8 cellular contexts compared by ENCODE assay signal in genomic region chr14:49769171-49769570, GRCh38. TPM values are rescaled to one million over a fixed set of nuclear protein-coding genes. Genes with fewer than 3 reads are reported as not detected.
A peak's percentile ranks its signal among the peaks of the same experiment; 100 is the strongest.
DNase-seq lines count a peak whose midpoint lies in the region; ATAC-seq and TF ChIP-seq lines count a peak whose summit lies in the region.

No MANE protein-coding gene starts in this region.

- H2AFZ ChIP-seq in IMR-90 (replicated peaks; ENCODE audit: low read length, poor library complexity), result no peak overlapping the region

- no peak for TF ChIP-seq RAD21 in IMR-90 (IDR thresholded peaks at IDR 0.05; ENCODE audit: low read length)

- H3K27me3 ChIP-seq in BE2C (no peaks in the 10 kb centered on the region), IMR-90 (ENCODE audit: control insufficient read depth, insufficient read depth, low read length) (no peaks in the 10 kb centered on the region), left lung (no peaks in the 10 kb centered on the region), tibial nerve (no peaks in the 10 kb centered on the region)

- H2BK5ac ChIP-seq in IMR-90 (ENCODE audit: low read depth, low read length, poor library complexity, severe bottlenecking), result peak overlapping the region; percentile 94

- no peak for DNase-seq in BE2C
- DNase-seq in IMR-90, result peak; percentile 52
- peak; percentile 79 for DNase-seq in astrocyte of the hippocampus (ENCODE audit: low read depth, low spot score)
- DNase-seq in left lung, result no peak
- no peak for DNase-seq in tibial nerve (ENCODE audit: low spot score in 2 of 2)
- no peak for DNase-seq in stimulated activated CD4-positive, alpha-beta T cell treated with anti-CD3 and anti-CD28 coated beads, Interleukin-2, amount 100 ng/mL, for 24 hours
- DNase-seq in cerebellar cortex (ENCODE audit: low spot score), result no peak

- H3K23ac ChIP-seq in IMR-90 (ENCODE audit: low read depth, low read length), result peak overlapping the region; percentile 94

- peaks cover 17 to 30% of the 10 kb centered on the region in 2 experiments for H3K79me1 ChIP-seq in IMR-90 (ENCODE audit: low read depth in 1 of 2, low read length in 2 of 2)

- H3K4ac ChIP-seq in IMR-90 (ENCODE audit: low read depth, low read length), result peak overlapping the region; percentile 98

- no TSS peak for BruUV-seq in IMR-90 (replicated peaks; lab: Mats Ljungman, UMichigan)

- peak overlapping the region; percentile 85 for H3K27ac ChIP-seq in IMR-90 (ENCODE audit: insufficient read depth, low read length)
- peak overlapping the region; percentile 94 to 99 for H3K27ac ChIP-seq in left lung
- H3K27ac ChIP-seq in tibial nerve, result peak overlapping the region; percentile 91 to 99 (median 96)

- TF ChIP-seq POLR2A in IMR-90 (IDR thresholded peaks at IDR 0.05; ENCODE audit: low read depth, low read length) (no peak), tibial nerve (IDR thresholded peaks at IDR 0.05) (no peak)

- WGBS in IMR-90 (ENCODE audit: extremely low coverage in 2 of 2, insufficient read length in 1 of 2), 2 experiments, result no CpG with 5 or more reads among the region's 6 CpGs
- 8 to 14% methylated on average over 6 of the region's 6 CpGs for WGBS in tibial nerve, 2 donors

- dilution Hi-C loops in IMR-90 (cut with HindIII; ENCODE audit: low sequenced_read_pairs, unreplicated experiment), result no loop called here

- in situ Hi-C loops in IMR-90 (cut with MboI; ENCODE audit: low sequenced_read_pairs), result loop anchor here (5.0 to 25.0 kb wide), 3 partner anchors 77 to 307 kb away; partner anchors contain the start of genes DNAAF2 and KLHDC1

- H3K4me1 ChIP-seq in BE2C (no peaks in the 10 kb centered on the region), IMR-90 (ENCODE audit: control insufficient read depth, insufficient read depth, low read length) (peaks cover 9% of the 10 kb centered on the region), left lung (peaks cover 9 to 38% of the 10 kb centered on the region in 2 donors), tibial nerve (peaks cover 0 to 37% (median 29%) of the 10 kb centered on the region in 4 donors)

- CTCF ChIA-PET in IMR-90 (lab: Yijun Ruan, JAX), result no interaction called here

- peak overlapping the region; percentile 70 to 91; a peak in 2 of 4 replicates for H4K8ac ChIP-seq in IMR-90 (ENCODE audit: low read depth in 2 of 2, low read length in 2 of 2)

- H2BK20ac ChIP-seq in IMR-90 (ENCODE audit: low read depth, low read length), result no peak overlapping the region

- POLR2A ChIA-PET in IMR-90 (lab: Charles Lee; ENCODE audit: unreplicated experiment), result interaction anchor here (0.5 to 1.0 kb wide), 4 partner anchors 23 to 434 kb away, joined by 4 to 9 read pairs (median 4); partner anchors contain the start of gene DNAAF2

- H4K5ac ChIP-seq in IMR-90 (ENCODE audit: low read depth, low read length), result peak overlapping the region; percentile 11; the same call in 1 of the 2 replicates

- H3K9me3 ChIP-seq in BE2C, result no peaks in the 10 kb centered on the region
- H3K9me3 ChIP-seq in IMR-90 (ENCODE audit: control insufficient read depth, insufficient read depth, low read length), result no peaks in the 10 kb centered on the region
- H3K9me3 ChIP-seq in left lung, result no peaks in the 10 kb centered on the region
- H3K9me3 ChIP-seq in tibial nerve, result no peaks in the 10 kb centered on the region

- H3K36me3 ChIP-seq in BE2C (no peaks in the 10 kb centered on the region), IMR-90 (ENCODE audit: control insufficient read depth, insufficient read depth, low read length) (0 out of 2 replicates have a peak, but pooled peaks cover 2% of the 10 kb centered on the region), left lung (peaks cover 0 to 19% of the 10 kb centered on the region in 2 donors), tibial nerve (peaks cover 0 to 17% (median 0%) of the 10 kb centered on the region in 3 donors)

- no peak overlapping the region for H3K18ac ChIP-seq in IMR-90 (ENCODE audit: low read depth, low read length)

- peak overlapping the region; percentile 93 for H3K4me2 ChIP-seq in IMR-90 (ENCODE audit: low read depth, low read length)

- H4K91ac ChIP-seq in IMR-90 (ENCODE audit: insufficient read depth, low read depth, low read length), result peak overlapping the region; percentile 96; the same call in 1 of the 2 replicates

- peaks cover 5% of the 10 kb centered on the region for H3K9me1 ChIP-seq in IMR-90 (ENCODE audit: insufficient read depth, low read length)

- peak overlapping the region; percentile 88 for H3K14ac ChIP-seq in IMR-90 (replicated peaks; ENCODE audit: low read depth, low read length)

- H2AK5ac ChIP-seq in IMR-90 (ENCODE audit: low read depth, low read length), result no peak overlapping the region

- H4K20me1 ChIP-seq in IMR-90 (ENCODE audit: insufficient read depth, low read length), result peaks cover 11% of the 10 kb centered on the region

- peak overlapping the region; percentile 0 for H2AK9ac ChIP-seq in IMR-90 (replicated peaks; ENCODE audit: low read depth, low read length, poor library complexity)

- TF ChIP-seq CTCF in BE2C (IDR thresholded peaks at IDR 0.05; ENCODE audit: low read depth, low read length), result no peak
- TF ChIP-seq CTCF in IMR-90 (conservative IDR thresholded peaks at IDR 0.05; ENCODE audit: low read depth, low read length), result no peak
- TF ChIP-seq CTCF in left lung (IDR thresholded peaks at IDR 0.05), result no peak
- TF ChIP-seq CTCF in tibial nerve (IDR thresholded peaks at IDR 0.05), result no peak

- TF ChIP-seq EP300 in tibial nerve (IDR thresholded peaks at IDR 0.05), result no peak

- intact Hi-C loops in IMR-90 (cut with micrococcal nuclease), result loop anchor here (5.0 kb wide), 1 partner anchor 307 kb away; no protein-coding TSS in a partner anchor
- intact Hi-C loops in left lung (cut with DNase I), result no loop called here

- H2BK120ac ChIP-seq in IMR-90 (ENCODE audit: low read depth, low read length), result no peak overlapping the region

- peak overlapping the region; percentile 99 for H3K9ac ChIP-seq in IMR-90 (ENCODE audit: low read depth, low read length)

- ATAC-seq in IMR-90 (ENCODE audit: low read depth), result no peak
- ATAC-seq in left lung, result peak; percentile 3
- no peak for ATAC-seq in HG02763 (IDR thresholded peaks at IDR 0.05; ENCODE audit: unreplicated experiment)

- no peak overlapping the region for H2BK15ac ChIP-seq in IMR-90 (ENCODE audit: low read depth, low read length)

- H3K56ac ChIP-seq in IMR-90 (ENCODE audit: extremely low read depth, insufficient read depth, low read length), result peak overlapping the region; percentile 85; the same call in 1 of the 2 replicates

- H3K4me3 ChIP-seq in BE2C (ENCODE audit: low read depth, low read length) (peak overlapping the region; percentile 94), IMR-90 (ENCODE audit: insufficient read depth, low read depth, low read length) (peak overlapping the region; percentile 96), left lung (peak overlapping the region; percentile 91 to 92), tibial nerve (peak overlapping the region; percentile 74 to 98 (median 90))

TF ChIP-seq in IMR-90, 13 proteins besides CTCF, POLR2A, EP300 and RAD21:
- TF ChIP-seq BHLHE40 (IDR thresholded peaks at IDR 0.05; ENCODE audit: low read depth, low read length) (peak; percentile 71; the same call in 1 of the 2 replicates), FOS (IDR thresholded peaks at IDR 0.05; ENCODE audit: low read depth, low read length) (no peak), ELK1 (IDR thresholded peaks at IDR 0.05; ENCODE audit: borderline replicate concordance, low read depth, low read length) (no peak)

RNA-seq across cellular contexts. Expression of gene KLHDC2, which starts 1.2 kb away (rescaled TPM):
- 20.5 TPM for polyA plus RNA-seq in BE2C (2012; ENCODE audit: insufficient read depth, insufficient read length, low read depth)
- total RNA-seq in IMR-90 (2012; rRNA removed) (41.8 and 51.1 TPM in 2 replicates), left lung (10 to 100 TPM; 32.6 to 49.8 TPM), tibial nerve (10 to 100 TPM; 38.4 to 74.3 (median 66.2) TPM)
- 27.0 and 29.2 TPM in 2 replicates for polyA plus RNA-seq in IMR-90 (2012; rRNA removed)
- polyA plus RNA-seq in IMR-90 (2012; cell fraction: cytosol; rRNA removed), result 12.1 and 20.1 TPM in 2 replicates
- polyA plus RNA-seq in IMR-90 (2012; cell fraction: nucleus; rRNA removed; ENCODE audit: low replicate concordance), result 42.7 and 89.1 TPM in 2 replicates

Comparison
In these comparisons a context has a peak if more than half of its experiments do, and no peak if none do; other contexts are left out.
1. DNase-seq: peak in IMR-90 (single experiment) and astrocyte of the hippocampus (single experiment); none in BE2C (single experiment), left lung (0 of 2), tibial nerve (0 of 2), stimulated activated CD4-positive, alpha-beta T cell treated with anti-CD3 and anti-CD28 coated beads, Interleukin-2, amount 100 ng/mL, for 24 hours (0 of 2) and cerebellar cortex (single experiment).
2. Peak in every context shown above with its lines, with median percentiles within 50 percentile points of each other: H3K4me3 ChIP-seq and H3K27ac ChIP-seq.